Comparison of ENCODE assay signal across 15 cellular contexts in the genomic region with DNA sequence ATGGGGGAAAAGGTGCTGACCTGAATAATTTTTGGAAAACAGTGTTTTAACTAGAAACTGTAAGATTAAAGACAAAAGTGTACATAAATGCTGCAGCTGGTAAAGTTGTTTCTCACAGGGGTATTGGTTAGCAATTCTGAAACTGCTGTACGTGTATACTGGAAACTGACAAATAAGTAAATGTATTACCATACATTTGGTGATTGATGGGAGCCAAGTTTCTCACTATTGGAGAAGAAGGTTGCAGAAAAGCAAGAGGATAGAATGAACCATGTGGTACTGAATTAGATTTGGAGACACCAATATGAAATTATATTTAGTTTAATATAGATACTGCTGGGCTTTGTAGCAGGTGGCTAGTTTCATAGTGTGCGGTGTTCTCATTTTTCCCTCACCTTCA. TPM values are rescaled to one million over a fixed set of nuclear protein-coding genes. Genes with fewer than 3 reads are reported as not detected.
DNase-seq lines count a peak whose midpoint lies in the region; ATAC-seq, FAIRE-seq and TF ChIP-seq lines count a peak whose summit lies in the region.
"Had no signal": no experiment of that assay in that cellular context is flagged by ENCODE, and none has a peak within 500 bp of the region (broad histone marks: within the 10 kb centered on the region; RNA-seq: fewer than 3 reads in every experiment).

No MANE protein-coding gene starts in this region.

- no peak overlapping the region for H3K27ac ChIP-seq in left ventricle myocardium inferior (replicated peaks)
- H3K27ac ChIP-seq: adrenal gland, parathyroid adenoma had no signal

- FAIRE-seq in GM12891 (lab: Jason Lieb, UNC) = peak; percentile 80
- peak; percentile 89 for FAIRE-seq in GM19239 (lab: Jason Lieb, UNC)

- DNase-seq in GM12891 (ENCODE audit: insufficient read length, low spot score) (no peak), GM19239 (ENCODE audit: insufficient read length, low spot score) (no peak), left ventricle myocardium inferior (no peak), GM10266 (ENCODE audit: extremely low spot score) (no peak), NCI-H82 treated with DMSO at 0.1 percent for 48 hours (lab: John Stamatoyannopoulos, UW; ENCODE audit: unreplicated experiment) (no peak)
- no peak for DNase-seq in activated naive CD4-positive, alpha-beta T cell treated with anti-CD3 and anti-CD28 coated beads, Interleukin-2, amount 50 U/mL, for 16 hours
- DNase-seq: activated CD8-positive, alpha-beta memory T cell treated with anti-CD3 and anti-CD28 coated beads, Interleukin-2, amount 50 U/mL, for 48 hours; adrenal gland; IMR-90; NCI-H1092; SK-N-SH; trophoblast cell had no signal

- no peak overlapping the region for H3K4me3 ChIP-seq in left ventricle myocardium inferior
- H3K4me3 ChIP-seq: adrenal gland had no signal

- H3K4me1 ChIP-seq in left ventricle myocardium inferior = peaks cover 5% of the 10 kb centered on the region
- H3K4me1 ChIP-seq: adrenal gland, parathyroid adenoma had no signal

- TF ChIP-seq POLR2A in GM12891 (IDR thresholded peaks at IDR 0.05; ENCODE audit: low read depth, low read length) = no peak

- ATAC-seq in HG02610 (IDR thresholded peaks at IDR 0.05; ENCODE audit: unreplicated experiment) (peak; percentile 25), HG03432 (IDR thresholded peaks at IDR 0.05; ENCODE audit: unreplicated experiment) (peak; percentile 51)

- no peak for TF ChIP-seq CTCF in left ventricle myocardium inferior (IDR thresholded peaks at IDR 0.05; ENCODE audit: borderline replicate concordance)
- TF ChIP-seq CTCF in GM10266 (IDR thresholded peaks at IDR 0.05; ENCODE audit: control insufficient read depth, insufficient read depth, low read depth, missing control alignments) = no peak

- H3K36me3 ChIP-seq in left ventricle myocardium inferior = no peaks in the 10 kb centered on the region
- H3K36me3 ChIP-seq: adrenal gland had no signal

- H3K27me3 ChIP-seq in left ventricle myocardium inferior (ENCODE audit: low read depth) = no peaks in the 10 kb centered on the region
- H3K27me3 ChIP-seq: adrenal gland had no signal

- intact Hi-C loops in left ventricle myocardium inferior (cut with micrococcal nuclease) = no loop called here

- no peaks in the 10 kb centered on the region for H3K9me3 ChIP-seq in left ventricle myocardium inferior (replicated peaks)
- H3K9me3 ChIP-seq: adrenal gland, SK-N-SH had no signal

TF ChIP-seq in GM12891, 5 proteins besides CTCF, POLR2A, EP300 and RAD21:
- TF ChIP-seq POLR2AphosphoS5 (IDR thresholded peaks at IDR 0.05; ENCODE audit: low read depth, low read length) (no peak), SPI1 (IDR thresholded peaks at IDR 0.05; ENCODE audit: low read depth, low read length) (no peak), POU2F2 (IDR thresholded peaks at IDR 0.05; ENCODE audit: low read depth, low read length) (no peak), PAX5 (IDR thresholded peaks at IDR 0.05; ENCODE audit: insufficient read depth, low read length, severe bottlenecking) (no peak), TAF1 (IDR thresholded peaks at IDR 0.05; ENCODE audit: low read depth, low read length) (no peak)

RNA-seq across cellular contexts. Expression of gene FBXO33, which starts 19.6 kb away (rescaled TPM):
- polyA plus RNA-seq in GM12891 (2012; ENCODE audit: low read depth, missing spikeins) = 11.2 TPM
- 4.8 TPM for total RNA-seq in left ventricle myocardium inferior
